In the genomic region with DNA sequence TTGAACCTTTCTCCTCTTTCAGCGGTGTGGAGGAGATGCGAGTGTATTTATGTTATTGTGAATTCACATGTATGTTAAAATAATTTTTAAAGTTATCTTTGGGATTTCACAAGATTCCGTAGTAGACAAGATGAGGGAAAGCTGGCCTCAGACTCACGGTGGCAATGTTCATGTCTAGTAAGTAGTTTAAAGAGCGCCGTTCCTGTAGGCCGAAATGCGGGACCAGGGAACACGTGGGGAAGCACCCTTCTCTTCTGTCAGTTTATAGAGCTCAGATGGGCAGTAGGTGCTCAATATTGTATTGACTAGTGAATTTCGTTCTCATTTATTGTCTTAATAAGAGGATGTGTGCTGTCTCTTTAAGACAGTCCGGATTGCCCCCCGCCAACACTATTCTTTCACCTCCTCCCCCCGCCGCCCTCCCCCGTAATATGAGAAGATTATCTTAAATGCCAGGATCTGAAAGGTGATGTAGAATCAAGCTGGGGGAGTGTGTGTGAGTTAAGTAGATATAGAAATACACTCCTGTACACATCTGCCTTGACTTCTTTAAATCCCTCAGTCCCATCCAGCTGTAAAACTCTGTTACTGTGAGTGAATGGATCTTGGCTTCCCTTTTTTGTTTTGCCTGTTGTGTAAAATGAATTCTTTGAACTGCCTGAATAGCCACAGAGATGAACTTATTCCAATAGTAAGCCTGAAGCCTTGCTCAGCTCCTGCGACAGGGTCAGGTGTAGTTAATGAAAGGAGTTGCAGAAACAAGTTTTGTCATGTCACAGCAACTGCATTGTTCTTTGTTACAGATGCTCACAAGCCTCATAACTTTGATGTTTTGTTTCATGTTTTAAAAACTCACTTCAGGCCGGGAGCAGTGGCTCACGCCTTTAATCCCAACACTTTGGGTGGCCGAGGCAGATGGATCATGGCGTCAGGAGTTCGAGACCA, we compare ENCODE assay signal across 8 cellular contexts. TPM values are rescaled to one million over a fixed set of nuclear protein-coding genes. Genes with fewer than 3 reads are reported as not detected.
DNase-seq lines count a peak whose midpoint lies in the region; ATAC-seq and TF ChIP-seq lines count a peak whose summit lies in the region.

No MANE protein-coding gene starts in this region.

- peaks cover 12% of the 10 kb centered on the region for H3K27me3 Mint-ChIP-seq in CD4-positive, alpha-beta T cell

- no peak overlapping the region for H2AFZ ChIP-seq in Loucy (ENCODE audit: low read length)

- TF ChIP-seq CTCF in CD4-positive, alpha-beta T cell (IDR thresholded peaks at IDR 0.05): no peak
- no peak for TF ChIP-seq CTCF in Loucy (conservative IDR thresholded peaks at IDR 0.05; ENCODE audit: low read length)
- no peak for TF ChIP-seq CTCF in cardiac fibroblast (IDR thresholded peaks at IDR 0.05; ENCODE audit: low read depth, low read length)

- H3K9me3 Mint-ChIP-seq in CD4-positive, alpha-beta T cell: peaks cover 2% of the 10 kb centered on the region

- H3K36me3 ChIP-seq in Loucy (ENCODE audit: insufficient read depth, low read length) (no peaks in the 10 kb centered on the region), mucosa of stomach (ENCODE audit: control insufficient read depth, insufficient read depth, low read length) (peaks cover 4% of the 10 kb centered on the region)

- H3K36me3 Mint-ChIP-seq in CD4-positive, alpha-beta T cell (ENCODE audit: low read depth): peaks cover 34% of the 10 kb centered on the region

- peak overlapping the region; percentile 88 for H3K27ac ChIP-seq in CD4-positive, alpha-beta T cell (ENCODE audit: low read depth, low read length)

- peaks cover 36% of the 10 kb centered on the region for H3K4me1 Mint-ChIP-seq in CD4-positive, alpha-beta T cell (ENCODE audit: low read depth)

- CTCF ChIA-PET in CD4-positive, alpha-beta T cell (lab: Charles Lee): interaction anchor here (2.0 kb wide), 1 partner anchor 95 kb away, joined by 5 read pairs; no protein-coding TSS in a partner anchor

- POLR2A ChIA-PET in CD4-positive, alpha-beta T cell (lab: Charles Lee): interaction anchor here (0.7 to 2.8 kb wide), 5 partner anchors 13 to 710 kb away, joined by 3 to 22 read pairs (median 4); a partner anchor contains a TSS

- H3K27ac Mint-ChIP-seq in CD4-positive, alpha-beta T cell: peak overlapping the region; percentile 99

- H3K4me3 Mint-ChIP-seq in CD4-positive, alpha-beta T cell: peak overlapping the region; percentile 97

- H3K79me2 ChIP-seq in Loucy (ENCODE audit: insufficient read depth, low read length): peaks cover 62% of the 10 kb centered on the region

- no peaks in the 10 kb centered on the region for H3F3A ChIP-seq in Loucy (ENCODE audit: low read depth)

- intact Hi-C loops in CD4-positive, alpha-beta T cell (cut with DNase I, micrococcal nuclease): loop anchor here in 1 of 2 experiments (5.0 to 10.0 kb wide), 5 partner anchors 64 to 606 kb away; a partner anchor contains a TSS
- intact Hi-C loops in posterior cingulate gyrus (cut with DNase I): loop anchor here (5.0 kb wide), 1 partner anchor 94 kb away; no protein-coding TSS in a partner anchor

- H3K27me3 ChIP-seq in CD4-positive, alpha-beta T cell (ENCODE audit: control insufficient read depth, insufficient read depth, low read length): no peaks in the 10 kb centered on the region
- H3K27me3 ChIP-seq in Loucy (ENCODE audit: insufficient read depth, low read length, poor library complexity, severe bottlenecking) (no peaks in the 10 kb centered on the region), mucosa of stomach (ENCODE audit: control insufficient read depth, insufficient read depth, low read length) (peaks cover under 1% of the 10 kb centered on the region)

- H3K9ac ChIP-seq in Loucy (ENCODE audit: low read depth, low read length, poor library complexity, severe bottlenecking): peak overlapping the region; percentile 74
- peak overlapping the region; percentile 95 for H3K9ac ChIP-seq in mucosa of stomach (ENCODE audit: low read length)

- H4K20me1 ChIP-seq in Loucy (ENCODE audit: insufficient read depth, low read length, poor library complexity, severe bottlenecking): peaks cover 10% of the 10 kb centered on the region

- no peaks in the 10 kb centered on the region for H3K9me2 ChIP-seq in Loucy (replicated peaks; ENCODE audit: low read depth, low read length)

- no peak for ATAC-seq in CD4-positive, alpha-beta T cell (ENCODE audit: poor library complexity)
- ATAC-seq in GM19351 (IDR thresholded peaks at IDR 0.05; ENCODE audit: unreplicated experiment): no peak

- peaks cover 25% of the 10 kb centered on the region for H3K4me1 ChIP-seq in Loucy (ENCODE audit: insufficient read depth, low read length, poor library complexity, severe bottlenecking)
- peaks cover 8% of the 10 kb centered on the region for H3K4me1 ChIP-seq in mucosa of stomach (ENCODE audit: control insufficient read depth, insufficient read depth, low read length)

- H3K4me2 ChIP-seq in Loucy (ENCODE audit: low read depth, low read length, poor library complexity, severe bottlenecking): peak overlapping the region; percentile 78

- in situ Hi-C loops in G401 (cut with HindIII; ENCODE audit: low sequenced_read_pairs): no loop called here

- peak overlapping the region; percentile 98 for H3K4me3 ChIP-seq in Loucy (ENCODE audit: low read length, poor library complexity, severe bottlenecking)
- peak overlapping the region; percentile 90 to 92 for H3K4me3 ChIP-seq in cardiac fibroblast (replicated peaks in 1 of 2; ENCODE audit: low read depth in 2 of 2, low read length in 2 of 2)
- H3K4me3 ChIP-seq in mucosa of stomach (ENCODE audit: low read length): peak overlapping the region; percentile 71

- DNase-seq in CD4-positive, alpha-beta T cell: no peak
- DNase-seq in cardiac fibroblast (ENCODE audit: low read depth in 2 of 2) (peak; percentile 3 to 18), G401 (ENCODE audit: low spot score) (no peak), posterior cingulate gyrus (no peak), COR-L47 (lab: John Stamatoyannopoulos, UW) (no peak)

- H3K9me3 ChIP-seq in CD4-positive, alpha-beta T cell (ENCODE audit: control insufficient read depth, low read length): no peaks in the 10 kb centered on the region
- H3K9me3 ChIP-seq in Loucy (ENCODE audit: insufficient read depth, low read depth, low read length) (no peaks in the 10 kb centered on the region), mucosa of stomach (ENCODE audit: control insufficient read depth, low read length) (no peaks in the 10 kb centered on the region)

RNA-seq across cellular contexts. Expression of a gene that starts 1.2 kb away (rescaled TPM):
- total RNA-seq in CD4-positive, alpha-beta T cell: 10 to 100 TPM; 72.2 to 80.7 TPM
- total RNA-seq in G401 (2014; rRNA removed; shearing (Covaris generic)): 199 and 207 TPM in 2 replicates

Comparison
In these comparisons a context has a peak if more than half of its experiments do, and no peak if none do; other contexts are left out.
1. DNase-seq: peak in cardiac fibroblast (2 of 2); none in CD4-positive, alpha-beta T cell (0 of 10), G401 (single experiment), posterior cingulate gyrus (0 of 10) and COR-L47 (single experiment).
2. Peak in every context shown above with its lines, with median percentiles within 50 percentile points of each other: H3K4me3 ChIP-seq.